In the genomic region with DNA sequence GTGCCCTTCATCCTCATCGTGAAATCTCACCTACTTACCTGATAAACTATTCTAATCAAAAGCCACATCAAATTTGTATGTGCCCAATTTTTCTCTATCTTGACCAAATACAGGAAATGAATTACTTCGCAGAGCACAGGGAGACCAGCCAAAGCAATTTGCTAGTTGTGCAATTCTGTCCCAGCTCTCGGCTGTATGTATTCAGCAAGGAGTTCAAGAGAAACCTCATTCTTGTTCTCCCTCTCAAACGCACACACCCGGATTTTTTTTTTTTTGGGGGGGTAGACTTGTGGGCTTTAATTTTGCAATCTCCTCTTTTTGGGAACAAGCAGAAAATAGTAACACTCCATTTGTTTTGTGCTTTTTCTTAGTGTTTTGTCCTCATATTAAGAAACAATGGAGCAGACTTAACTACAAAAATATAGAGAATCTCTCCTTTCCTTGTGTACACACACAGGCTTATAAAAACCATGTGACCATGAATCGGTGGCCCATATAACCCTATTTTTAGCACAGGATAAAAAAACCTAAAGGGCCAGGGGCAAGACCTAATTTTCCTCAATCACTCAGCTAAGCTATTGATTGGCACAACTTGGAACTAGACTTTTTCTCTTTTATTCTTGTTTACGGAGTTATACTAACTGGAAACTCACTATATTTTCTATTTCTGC, we compare ENCODE assay signal across 14 cellular contexts.
DNase-seq lines count a peak whose midpoint lies in the region; ATAC-seq and TF ChIP-seq lines count a peak whose summit lies in the region.
"Had no signal": no experiment of that assay in that cellular context is flagged by ENCODE, and none has a peak within 500 bp of the region (broad histone marks: within the 10 kb centered on the region; RNA-seq: fewer than 3 reads in every experiment).

No MANE protein-coding gene starts in this region.

- peak; percentile 74 for DNase-seq in NOMO-1 treated with DMSO at 0.1 percent for 48 hours (lab: John Stamatoyannopoulos, UW; ENCODE audit: unreplicated experiment)
- DNase-seq in fibroblast of gingiva (ENCODE audit: low read depth) = peak; percentile 77
- peak; percentile 53 for DNase-seq in renal cortical epithelial cell (ENCODE audit: low read depth)
- DNase-seq in dorsolateral prefrontal cortex = no peak
- DNase-seq in GM19240 (ENCODE audit: insufficient read length, low spot score) = no peak
- DNase-seq in NCI-H774 (lab: John Stamatoyannopoulos, UW) = no peak
- DNase-seq in stimulated activated naive B cell treated with anti-CD40 and anti-IgM and Interleukin-4, amounts not matched to agents 10 μg/mL and 1 μg/mL and 100 μg/mL, for 72 hours = no peak
- DNase-seq: activated CD8-positive, alpha-beta T cell treated with anti-CD3 and anti-CD28 coated beads, Interleukin-2, amount 10 ng/mL, durations not matched to agents 7 days and 5 days; activated effector memory CD4-positive, alpha-beta T cell treated with Interleukin-2 at 50 U/mL for 16 hours; DMS79 treated with DMSO at 0.1 percent for 48 hours; effector CD8-positive, alpha-beta T cell; immature natural killer cell had no signal

- H3K36me3 Mint-ChIP-seq in stimulated activated naive B cell treated with anti-CD40 and anti-IgM and Interleukin-4, amounts not matched to agents 10 μg/mL and 1 μg/mL and 100 μg/mL, for 72 hours = no peaks in the 10 kb centered on the region
- H3K36me3 Mint-ChIP-seq: immature natural killer cell had no signal

- no peaks in the 10 kb centered on the region; the same call in 1 of the 2 replicates for H3K4me1 ChIP-seq in HEK293 (ENCODE audit: control insufficient read depth, insufficient read depth, low read length)
- H3K4me1 ChIP-seq: BLaER1 had no signal

- peaks cover 3 to 14% of the 10 kb centered on the region in 2 donors for H3K27me3 Mint-ChIP-seq in stimulated activated naive B cell treated with anti-CD40 and anti-IgM and Interleukin-4, amounts not matched to agents 10 μg/mL and 1 μg/mL and 100 μg/mL, for 72 hours

- no peak for TF ChIP-seq CTCF in HEK293 (tag by site-specific recombination; IDR thresholded peaks at IDR 0.05)
- TF ChIP-seq CTCF in dorsolateral prefrontal cortex (IDR thresholded peaks at IDR 0.05 in 54 of 56, conservative IDR thresholded peaks at IDR 0.05 in 2 of 56; ENCODE audit: low read depth in 1 of 56, partially characterized antibody in 56 of 56) = no peak

- H3K4me3 Mint-ChIP-seq in stimulated activated naive B cell treated with anti-CD40 and anti-IgM and Interleukin-4, amounts not matched to agents 10 μg/mL and 1 μg/mL and 100 μg/mL, for 72 hours = no peak overlapping the region
- H3K4me3 Mint-ChIP-seq: activated CD8-positive, alpha-beta T cell treated with anti-CD3 and anti-CD28 coated beads, Interleukin-2, amount 10 ng/mL, durations not matched to agents 7 days and 5 days; immature natural killer cell had no signal

- H3K4me3 ChIP-seq in HEK293 (ENCODE audit: low read depth, low read length) (no peak overlapping the region), dorsolateral prefrontal cortex (no peak overlapping the region)
- H3K4me3 ChIP-seq: BLaER1 had no signal

- CTCF ChIA-PET in HEK293 (lab: Yijun Ruan, JAX) = no interaction called here

- H3K27me3 ChIP-seq in dorsolateral prefrontal cortex = peaks cover 0 to 5% (median 0%) of the 10 kb centered on the region in 45 donors
- H3K27me3 ChIP-seq: BLaER1 had no signal

- no peaks in the 10 kb centered on the region for H3K4me1 Mint-ChIP-seq in stimulated activated naive B cell treated with anti-CD40 and anti-IgM and Interleukin-4, amounts not matched to agents 10 μg/mL and 1 μg/mL and 100 μg/mL, for 72 hours
- H3K4me1 Mint-ChIP-seq: immature natural killer cell had no signal

- H3K27ac Mint-ChIP-seq in stimulated activated naive B cell treated with anti-CD40 and anti-IgM and Interleukin-4, amounts not matched to agents 10 μg/mL and 1 μg/mL and 100 μg/mL, for 72 hours = no peak overlapping the region
- H3K27ac Mint-ChIP-seq: activated CD8-positive, alpha-beta T cell treated with anti-CD3 and anti-CD28 coated beads, Interleukin-2, amount 10 ng/mL, durations not matched to agents 7 days and 5 days; immature natural killer cell had no signal

- intact Hi-C loops in dorsolateral prefrontal cortex (cut with DNase I) = no loop called here

- H3K9me3 Mint-ChIP-seq in stimulated activated naive B cell treated with anti-CD40 and anti-IgM and Interleukin-4, amounts not matched to agents 10 μg/mL and 1 μg/mL and 100 μg/mL, for 72 hours = no peaks in the 10 kb centered on the region
- H3K9me3 Mint-ChIP-seq: immature natural killer cell had no signal

- no peak for ATAC-seq in stimulated activated naive B cell treated with anti-CD40 and anti-IgM and Interleukin-4, amounts not matched to agents 10 μg/mL and 1 μg/mL and 100 μg/mL, for 72 hours (replicated peaks)
- ATAC-seq: activated CD8-positive, alpha-beta T cell treated with anti-CD3 and anti-CD28 coated beads, Interleukin-2, amount 10 ng/mL, durations not matched to agents 7 days and 5 days had no signal

- H3K27ac ChIP-seq in HEK293 (ENCODE audit: extremely low read depth, low read depth, low read length) (no peak overlapping the region), dorsolateral prefrontal cortex (no peak overlapping the region)
- H3K27ac ChIP-seq: BLaER1 had no signal

- POLR2A ChIA-PET in HEK293 (lab: Yijun Ruan, JAX) = no interaction called here

- no peaks in the 10 kb centered on the region for H3K9me3 ChIP-seq in HEK293 (ENCODE audit: control insufficient read depth, insufficient read depth, low read depth, low read length)
- H3K9me3 ChIP-seq: BLaER1 had no signal

- no peaks in the 10 kb centered on the region for H3K36me3 ChIP-seq in HEK293 (ENCODE audit: control insufficient read depth in 2 of 2, insufficient read depth in 1 of 2, low read length in 2 of 2)
- H3K36me3 ChIP-seq: BLaER1 had no signal

TF ChIP-seq in HEK293, 187 proteins besides CTCF, POLR2A, EP300 and RAD21 (continues in another document):
- TF ChIP-seq ZNF629 (tag by site-specific recombination; IDR thresholded peaks at IDR 0.05) (no peak), ZNF677 (tag by site-specific recombination; IDR thresholded peaks at IDR 0.05) (no peak), MYNN (tag by site-specific recombination; IDR thresholded peaks at IDR 0.05; ENCODE audit: borderline replicate concordance) (no peak), GLI4 (tag by site-specific recombination; IDR thresholded peaks at IDR 0.05) (no peak), ZNF529 (tag by site-specific recombination; IDR thresholded peaks at IDR 0.05; ENCODE audit: insufficient replicate concordance) (no peak), ZNF501 (tag by site-specific recombination; IDR thresholded peaks at IDR 0.05) (no peak), SCRT1 (tag by site-specific recombination; IDR thresholded peaks at IDR 0.05; ENCODE audit: borderline replicate concordance) (no peak), ZNF423 (tag by site-specific recombination; IDR thresholded peaks at IDR 0.05) (no peak), ZNF140 (tag by site-specific recombination; IDR thresholded peaks at IDR 0.05) (no peak)
- TF ChIP-seq, protein P1, sequence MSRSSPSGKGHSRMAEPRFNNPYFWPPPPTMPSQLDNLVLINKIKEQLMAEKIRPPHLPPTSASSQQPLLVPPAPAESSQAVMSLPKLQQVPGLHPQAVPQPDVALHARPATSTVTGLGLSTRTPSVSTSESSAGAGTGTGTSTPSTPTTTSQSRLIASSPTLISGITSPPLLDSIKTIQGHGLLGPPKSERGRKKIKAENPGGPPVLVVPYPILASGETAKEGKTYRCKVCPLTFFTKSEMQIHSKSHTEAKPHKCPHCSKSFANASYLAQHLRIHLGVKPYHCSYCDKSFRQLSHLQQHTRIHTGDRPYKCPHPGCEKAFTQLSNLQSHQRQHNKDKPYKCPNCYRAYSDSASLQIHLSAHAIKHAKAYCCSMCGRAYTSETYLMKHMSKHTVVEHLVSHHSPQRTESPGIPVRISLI (tag by site-specific recombination; IDR thresholded peaks at IDR 0.05) = 0 out of 2 replicates have a peak, but pooled peaks have one; percentile 14
- TF ChIP-seq, protein P2, sequence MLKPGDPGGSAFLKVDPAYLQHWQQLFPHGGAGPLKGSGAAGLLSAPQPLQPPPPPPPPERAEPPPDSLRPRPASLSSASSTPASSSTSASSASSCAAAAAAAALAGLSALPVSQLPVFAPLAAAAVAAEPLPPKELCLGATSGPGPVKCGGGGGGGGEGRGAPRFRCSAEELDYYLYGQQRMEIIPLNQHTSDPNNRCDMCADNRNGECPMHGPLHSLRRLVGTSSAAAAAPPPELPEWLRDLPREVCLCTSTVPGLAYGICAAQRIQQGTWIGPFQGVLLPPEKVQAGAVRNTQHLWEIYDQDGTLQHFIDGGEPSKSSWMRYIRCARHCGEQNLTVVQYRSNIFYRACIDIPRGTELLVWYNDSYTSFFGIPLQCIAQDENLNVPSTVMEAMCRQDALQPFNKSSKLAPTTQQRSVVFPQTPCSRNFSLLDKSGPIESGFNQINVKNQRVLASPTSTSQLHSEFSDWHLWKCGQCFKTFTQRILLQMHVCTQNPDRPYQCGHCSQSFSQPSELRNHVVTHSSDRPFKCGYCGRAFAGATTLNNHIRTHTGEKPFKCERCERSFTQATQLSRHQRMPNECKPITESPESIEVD (tag by site-specific recombination; IDR thresholded peaks at IDR 0.05) = 0 out of 2 replicates have a peak, but pooled peaks have one; percentile 9

Comparison
In these comparisons a context has a peak if more than half of its experiments do, and no peak if none do; other contexts are left out.
1. DNase-seq: peak in NOMO-1 treated with DMSO at 0.1 percent for 48 hours (single experiment), fibroblast of gingiva (single experiment) and renal cortical epithelial cell (single experiment); none in dorsolateral prefrontal cortex (0 of 10), GM19240 (single experiment), NCI-H774 (single experiment) and stimulated activated naive B cell treated with anti-CD40 and anti-IgM and Interleukin-4, amounts not matched to agents 10 μg/mL and 1 μg/mL and 100 μg/mL, for 72 hours (single experiment).